9 cellular contexts compared by ENCODE assay signal in the genomic region with DNA sequence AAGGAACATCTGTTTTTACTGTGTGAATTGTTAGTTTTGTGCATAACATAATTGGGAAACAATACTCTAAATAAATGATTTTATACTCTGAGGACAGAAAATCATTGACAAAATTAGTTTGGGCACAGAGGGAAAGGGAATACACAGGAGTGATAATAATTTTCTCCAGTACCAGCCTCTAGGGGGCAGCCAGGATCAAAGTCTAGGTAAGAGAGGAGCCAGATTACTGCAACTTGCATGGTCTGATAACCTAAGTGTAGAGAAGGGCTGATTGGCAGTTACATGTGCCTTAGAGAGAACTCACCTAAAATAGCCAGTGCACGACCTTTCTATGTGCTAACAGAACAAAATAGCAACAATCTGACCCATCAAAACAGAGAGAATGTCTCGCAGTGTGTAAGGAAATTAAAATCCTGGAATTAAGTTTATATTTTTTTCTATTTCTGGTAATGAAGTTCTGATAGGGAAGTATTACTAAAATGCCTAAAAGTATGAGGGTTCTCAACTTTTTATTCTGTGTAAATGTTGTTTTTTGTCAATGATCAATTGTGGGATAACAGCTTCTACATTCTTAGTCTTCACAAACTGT.
DNase-seq lines count a peak whose midpoint lies in the region; ATAC-seq and TF ChIP-seq lines count a peak whose summit lies in the region.
"Had no signal": no experiment of that assay in that cellular context is flagged by ENCODE, and none has a peak within 500 bp of the region (broad histone marks: within the 10 kb centered on the region; RNA-seq: fewer than 3 reads in every experiment).

No MANE protein-coding gene starts in this region.

- no peak overlapping the region for H2BK20ac ChIP-seq in IMR-90 (ENCODE audit: low read depth, low read length)

- TF ChIP-seq POLR2A in IMR-90 (IDR thresholded peaks at IDR 0.05; ENCODE audit: low read depth, low read length), result no peak

- no peaks in the 10 kb centered on the region for H4K20me1 ChIP-seq in IMR-90 (ENCODE audit: insufficient read depth, low read length)

- no peaks in the 10 kb centered on the region for H3K9me1 ChIP-seq in IMR-90 (ENCODE audit: insufficient read depth, low read length)

- no peak overlapping the region for H3K4me3 Mint-ChIP-seq in CD4-positive, alpha-beta T cell
- H3K4me3 Mint-ChIP-seq in immature natural killer cell, result no peak overlapping the region
- H3K4me3 Mint-ChIP-seq: stimulated activated naive CD8-positive, alpha-beta T cell treated with anti-CD3 and anti-CD28 coated beads, Interleukin-15, Interleukin-2, amounts not matched to agents 100 ng/mL and 50 ng/mL, for 24 hours had no signal

- H3K4me3 ChIP-seq in IMR-90 (ENCODE audit: insufficient read depth, low read depth, low read length), result no peak overlapping the region
- no peak overlapping the region for H3K4me3 ChIP-seq in SJCRH30
- H3K4me3 ChIP-seq in astrocyte of the cerebellum (ENCODE audit: low read depth, low read length), result no peak overlapping the region

- peaks cover 2% of the 10 kb centered on the region for H3K36me3 ChIP-seq in IMR-90 (ENCODE audit: control insufficient read depth, insufficient read depth, low read length)
- H3K36me3 ChIP-seq in SJCRH30, result no peaks in the 10 kb centered on the region

- TF ChIP-seq RAD21 in IMR-90 (IDR thresholded peaks at IDR 0.05; ENCODE audit: low read length), result peak; percentile 61

- H3K27me3 ChIP-seq in CD4-positive, alpha-beta T cell (ENCODE audit: control insufficient read depth, insufficient read depth, low read length), result no peaks in the 10 kb centered on the region
- no peaks in the 10 kb centered on the region for H3K27me3 ChIP-seq in IMR-90 (ENCODE audit: control insufficient read depth, insufficient read depth, low read length)
- H3K27me3 ChIP-seq in SJCRH30, result no peaks in the 10 kb centered on the region

- POLR2A ChIA-PET in CD4-positive, alpha-beta T cell (lab: Charles Lee), result no interaction called here
- POLR2A ChIA-PET in IMR-90 (lab: Charles Lee; ENCODE audit: unreplicated experiment), result no interaction called here

- H2BK5ac ChIP-seq in IMR-90 (ENCODE audit: low read depth, low read length, poor library complexity, severe bottlenecking), result no peak overlapping the region

- no TSS peak for BruUV-seq in IMR-90 (replicated peaks; lab: Mats Ljungman, UMichigan)

- no peak overlapping the region for H3K27ac Mint-ChIP-seq in CD4-positive, alpha-beta T cell
- no peak overlapping the region for H3K27ac Mint-ChIP-seq in immature natural killer cell
- H3K27ac Mint-ChIP-seq: stimulated activated naive CD8-positive, alpha-beta T cell treated with anti-CD3 and anti-CD28 coated beads, Interleukin-15, Interleukin-2, amounts not matched to agents 100 ng/mL and 50 ng/mL, for 24 hours had no signal

- no peak overlapping the region for H2BK120ac ChIP-seq in IMR-90 (ENCODE audit: low read depth, low read length)

- H3K18ac ChIP-seq in IMR-90 (ENCODE audit: low read depth, low read length), result no peak overlapping the region

- H3K27ac ChIP-seq in CD4-positive, alpha-beta T cell (ENCODE audit: low read depth, low read length), result no peak overlapping the region
- H3K27ac ChIP-seq in IMR-90 (ENCODE audit: insufficient read depth, low read length) (no peak overlapping the region), SJCRH30 (no peak overlapping the region)

- no peak overlapping the region for H2AK5ac ChIP-seq in IMR-90 (ENCODE audit: low read depth, low read length)

- no peak overlapping the region for H2AK9ac ChIP-seq in IMR-90 (replicated peaks; ENCODE audit: low read depth, low read length, poor library complexity)

- H4K91ac ChIP-seq in IMR-90 (ENCODE audit: insufficient read depth, low read depth, low read length), result no peak overlapping the region

- H2BK15ac ChIP-seq in IMR-90 (ENCODE audit: low read depth, low read length), result no peak overlapping the region

- peaks cover 5% of the 10 kb centered on the region for H3K4me1 Mint-ChIP-seq in CD4-positive, alpha-beta T cell (ENCODE audit: low read depth)
- no peaks in the 10 kb centered on the region for H3K4me1 Mint-ChIP-seq in immature natural killer cell

- ATAC-seq in CD4-positive, alpha-beta T cell (ENCODE audit: poor library complexity), result peak; percentile 74
- ATAC-seq in GM18868 (IDR thresholded peaks at IDR 0.05; ENCODE audit: unreplicated experiment) (peak; percentile 84), IMR-90 (ENCODE audit: low read depth) (peak; percentile 98), HG03135 (IDR thresholded peaks at IDR 0.05; ENCODE audit: unreplicated experiment) (no peak)

- intact Hi-C loops in CD4-positive, alpha-beta T cell (cut with DNase I, micrococcal nuclease), result no loop called here
- intact Hi-C loops in IMR-90 (cut with micrococcal nuclease), result loop anchor here (1.0 kb wide), 1 partner anchor 125 kb away; no protein-coding TSS in a partner anchor

- H4K8ac ChIP-seq in IMR-90 (ENCODE audit: low read depth in 2 of 2, low read length in 2 of 2), result no peak overlapping the region

- H3K4me1 ChIP-seq in IMR-90 (ENCODE audit: control insufficient read depth, insufficient read depth, low read length) (no peaks in the 10 kb centered on the region), SJCRH30 (no peaks in the 10 kb centered on the region)

- H3K14ac ChIP-seq in IMR-90 (replicated peaks; ENCODE audit: low read depth, low read length), result no peak overlapping the region

- in situ Hi-C loops in IMR-90 (cut with MboI; ENCODE audit: low sequenced_read_pairs), result no loop called here
- in situ Hi-C loops in astrocyte of the cerebellum (cut with HindIII; ENCODE audit: low sequenced_read_pairs), result no loop called here

- no CpG with 5 or more reads among the region's 2 CpGs for WGBS in IMR-90 (ENCODE audit: extremely low coverage in 2 of 2, insufficient read length in 1 of 2), 2 experiments

- no peaks in the 10 kb centered on the region for H3K9me3 Mint-ChIP-seq in CD4-positive, alpha-beta T cell
- H3K9me3 Mint-ChIP-seq in immature natural killer cell, result no peaks in the 10 kb centered on the region
- H3K9me3 Mint-ChIP-seq: stimulated activated naive CD8-positive, alpha-beta T cell treated with anti-CD3 and anti-CD28 coated beads, Interleukin-15, Interleukin-2, amounts not matched to agents 100 ng/mL and 50 ng/mL, for 24 hours had no signal

- H3K23ac ChIP-seq in IMR-90 (ENCODE audit: low read depth, low read length), result no peak overlapping the region

- H4K5ac ChIP-seq in IMR-90 (ENCODE audit: low read depth, low read length), result no peak overlapping the region

- CTCF ChIA-PET in CD4-positive, alpha-beta T cell (lab: Charles Lee), result interaction anchor here (1.0 kb wide), 1 partner anchor 12 kb away, joined by 3 read pairs; no protein-coding TSS in a partner anchor
- CTCF ChIA-PET in IMR-90 (lab: Yijun Ruan, JAX), result interaction anchor here (0.8 to 1.0 kb wide), 3 partner anchors 10 to 36 kb away, joined by 3 to 4 read pairs (median 3); no protein-coding TSS in a partner anchor

- no peak overlapping the region for H3K9ac ChIP-seq in IMR-90 (ENCODE audit: low read depth, low read length)

- no peak overlapping the region for H2AFZ ChIP-seq in IMR-90 (replicated peaks; ENCODE audit: low read length, poor library complexity)

- peak; percentile 88 for TF ChIP-seq CTCF in CD4-positive, alpha-beta T cell (IDR thresholded peaks at IDR 0.05)
- TF ChIP-seq CTCF in IMR-90 (conservative IDR thresholded peaks at IDR 0.05; ENCODE audit: low read depth, low read length) (peak; percentile 73), astrocyte of the cerebellum (IDR thresholded peaks at IDR 0.05; ENCODE audit: low read depth, low read length, missing control alignments) (peak; percentile 78)

- peaks cover 26% of the 10 kb centered on the region for H3K36me3 Mint-ChIP-seq in CD4-positive, alpha-beta T cell (ENCODE audit: low read depth)
- H3K36me3 Mint-ChIP-seq in immature natural killer cell, result peaks cover 5 to 13% (median 6%) of the 10 kb centered on the region in 3 donors

- no peak overlapping the region for H3K56ac ChIP-seq in IMR-90 (ENCODE audit: extremely low read depth, insufficient read depth, low read length)

- no peaks in the 10 kb centered on the region for H3K27me3 Mint-ChIP-seq in CD4-positive, alpha-beta T cell
- H3K27me3 Mint-ChIP-seq in immature natural killer cell (ENCODE audit: low read depth in 3 of 3), result no peaks in the 10 kb centered on the region
- H3K27me3 Mint-ChIP-seq: stimulated activated naive CD8-positive, alpha-beta T cell treated with anti-CD3 and anti-CD28 coated beads, Interleukin-15, Interleukin-2, amounts not matched to agents 100 ng/mL and 50 ng/mL, for 24 hours had no signal

- H3K4ac ChIP-seq in IMR-90 (ENCODE audit: low read depth, low read length), result no peak overlapping the region

- no peaks in the 10 kb centered on the region for H3K9me3 ChIP-seq in CD4-positive, alpha-beta T cell (ENCODE audit: control insufficient read depth, low read length)
- H3K9me3 ChIP-seq in IMR-90 (ENCODE audit: control insufficient read depth, insufficient read depth, low read length), result no peaks in the 10 kb centered on the region
- no peaks in the 10 kb centered on the region for H3K9me3 ChIP-seq in SJCRH30 (replicated peaks)

- dilution Hi-C loops in IMR-90 (cut with HindIII; ENCODE audit: low sequenced_read_pairs, unreplicated experiment), result no loop called here

- no peaks in the 10 kb centered on the region for H3K79me1 ChIP-seq in IMR-90 (ENCODE audit: low read depth in 1 of 2, low read length in 2 of 2)

- H3K4me2 ChIP-seq in IMR-90 (ENCODE audit: low read depth, low read length), result no peak overlapping the region

- DNase-seq in CD4-positive, alpha-beta T cell, result peak in 9 of 10 experiments; percentile 2 to 36 (median 19)
- DNase-seq in IMR-90, result peak; percentile 50
- peak; percentile 60 to 75 for DNase-seq in SJCRH30
- peak; percentile 11 for DNase-seq in astrocyte of the cerebellum (ENCODE audit: low read depth)
- peak in 2 of 3 donors; percentile 9 to 12 for DNase-seq in immature natural killer cell
- DNase-seq in stimulated activated CD4-positive, alpha-beta T cell treated with anti-CD3 and anti-CD28 coated beads, Interleukin-2, amount 100 ng/mL, for 4 hours (ENCODE audit: low read depth), result peak; percentile 16

TF ChIP-seq in IMR-90, 13 proteins besides CTCF, POLR2A, EP300 and RAD21:
- TF ChIP-seq, protein P1, sequence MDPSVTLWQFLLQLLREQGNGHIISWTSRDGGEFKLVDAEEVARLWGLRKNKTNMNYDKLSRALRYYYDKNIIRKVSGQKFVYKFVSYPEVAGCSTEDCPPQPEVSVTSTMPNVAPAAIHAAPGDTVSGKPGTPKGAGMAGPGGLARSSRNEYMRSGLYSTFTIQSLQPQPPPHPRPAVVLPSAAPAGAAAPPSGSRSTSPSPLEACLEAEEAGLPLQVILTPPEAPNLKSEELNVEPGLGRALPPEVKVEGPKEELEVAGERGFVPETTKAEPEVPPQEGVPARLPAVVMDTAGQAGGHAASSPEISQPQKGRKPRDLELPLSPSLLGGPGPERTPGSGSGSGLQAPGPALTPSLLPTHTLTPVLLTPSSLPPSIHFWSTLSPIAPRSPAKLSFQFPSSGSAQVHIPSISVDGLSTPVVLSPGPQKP (IDR thresholded peaks at IDR 0.05; ENCODE audit: borderline replicate concordance, low read depth, low read length), result no peak
- TF ChIP-seq MXI1 (IDR thresholded peaks at IDR 0.05; ENCODE audit: borderline replicate concordance, low read depth, low read length) (no peak), RFX5 (IDR thresholded peaks at IDR 0.05; ENCODE audit: low read depth, low read length) (no peak), SMC3 (IDR thresholded peaks at IDR 0.05; ENCODE audit: low read depth, low read length) (peak; percentile 41; the same call in 1 of the 2 replicates), FOS (IDR thresholded peaks at IDR 0.05; ENCODE audit: low read depth, low read length) (no peak)

Comparison
In these comparisons a context has a peak if more than half of its experiments do, and no peak if none do; other contexts are left out.
1. DNase-seq: peak in every context shown above with its lines; median percentile 68 in SJCRH30; 50 in IMR-90; 19 in CD4-positive, alpha-beta T cell; 16 in stimulated activated CD4-positive, alpha-beta T cell treated with anti-CD3 and anti-CD28 coated beads, Interleukin-2, amount 100 ng/mL, for 4 hours; 11 in astrocyte of the cerebellum; 10 in immature natural killer cell.